Comparison of ENCODE assay signal across 10 cellular contexts in genomic region chr2:168002021-168002553, GRCh38.
A peak's percentile ranks its signal among the peaks of the same experiment; 100 is the strongest.
DNase-seq lines count a peak whose midpoint lies in the region; ATAC-seq and TF ChIP-seq lines count a peak whose summit lies in the region.
"Had no signal": no experiment of that assay in that cellular context is flagged by ENCODE, and none has a peak within 500 bp of the region (broad histone marks: within the 10 kb centered on the region; RNA-seq: fewer than 3 reads in every experiment).

No MANE protein-coding gene starts in this region.

- CTCF ChIA-PET in HCT116 (lab: Charles Lee) = no interaction called here

- peaks cover 5% of the 10 kb centered on the region; the same call in 1 of the 2 replicates for H4K20me1 ChIP-seq in HCT116 (ENCODE audit: insufficient read depth)
- H4K20me1 ChIP-seq in hepatocyte (ENCODE audit: insufficient read depth, poor library complexity, severe bottlenecking) = no peaks in the 10 kb centered on the region

- H3K79me2 ChIP-seq in HCT116 (ENCODE audit: insufficient read depth, low read length) = peaks cover 7% of the 10 kb centered on the region; the same call in 1 of the 2 replicates
- no peaks in the 10 kb centered on the region for H3K79me2 ChIP-seq in hepatocyte

- H3K27ac ChIP-seq in HCT116 (ENCODE audit: low read depth, low read length) = no peak overlapping the region; the same call in 1 of the 2 replicates
- H3K27ac ChIP-seq in hepatocyte = no peak overlapping the region
- no peak overlapping the region for H3K27ac ChIP-seq in thyroid gland
- no peak overlapping the region for H3K27ac ChIP-seq in right lobe of liver
- H3K27ac ChIP-seq: dorsolateral prefrontal cortex, PC-9 had no signal

- H3K27me3 ChIP-seq in HCT116 (ENCODE audit: insufficient read depth, low read length) (no peaks in the 10 kb centered on the region), hepatocyte (no peaks in the 10 kb centered on the region), thyroid gland (no peaks in the 10 kb centered on the region), right lobe of liver (no peaks in the 10 kb centered on the region)
- H3K27me3 ChIP-seq: dorsolateral prefrontal cortex had no signal

- ATAC-seq in HCT116 = 0 out of 2 replicates have a peak, but pooled peaks have one; percentile 30
- ATAC-seq in right lobe of liver = no peak

- no peak for TF ChIP-seq RAD21 in HCT116 (IDR thresholded peaks at IDR 0.05; ENCODE audit: low read depth)

- DNase-seq in GM03348 (ENCODE audit: low spot score) = peak; percentile 24
- no peak for DNase-seq in HCT116 (ENCODE audit: low read depth, low spot score)
- DNase-seq in SK-N-DZ (ENCODE audit: low spot score) = peak; percentile 29
- peak; percentile 14 for DNase-seq in hepatocyte (ENCODE audit: low spot score)
- DNase-seq in thyroid gland = no peak
- DNase-seq in right lobe of liver = no peak
- DNase-seq in RPMI8226 = no peak
- no peak for DNase-seq in effector CD8-positive, alpha-beta T cell (lab: John Stamatoyannopoulos, UW)
- DNase-seq: dorsolateral prefrontal cortex, PC-9 had no signal

- TF ChIP-seq CTCF in HCT116 (IDR thresholded peaks at IDR 0.05 in 2 of 3, conservative IDR thresholded peaks at IDR 0.05 in 1 of 3; ENCODE audit: borderline replicate concordance in 1 of 3, insufficient read depth in 1 of 3, low read depth in 2 of 3, low read length in 2 of 3) (no peak), hepatocyte (IDR thresholded peaks at IDR 0.05; ENCODE audit: poor library complexity) (no peak), thyroid gland (IDR thresholded peaks at IDR 0.05) (no peak), right lobe of liver (IDR thresholded peaks at IDR 0.05) (no peak)

- no peak for TF ChIP-seq POLR2A in HCT116 (IDR thresholded peaks at IDR 0.05; ENCODE audit: borderline replicate concordance, extremely low read depth, insufficient read depth, insufficient read length)
- no peak for TF ChIP-seq POLR2A in thyroid gland (IDR thresholded peaks at IDR 0.05)
- no peak for TF ChIP-seq POLR2A in right lobe of liver (IDR thresholded peaks at IDR 0.05)

- H3K9me2 ChIP-seq in HCT116 (ENCODE audit: insufficient read depth) (no peaks in the 10 kb centered on the region), hepatocyte (replicated peaks; ENCODE audit: insufficient read depth) (no peaks in the 10 kb centered on the region)

- H3K4me3 ChIP-seq in HCT116 (replicated peaks in 1 of 2; ENCODE audit: low read depth in 1 of 2, low read length in 2 of 2) (no peak overlapping the region), hepatocyte (no peak overlapping the region), thyroid gland (replicated peaks in 1 of 3) (no peak overlapping the region), right lobe of liver (no peak overlapping the region)
- H3K4me3 ChIP-seq: dorsolateral prefrontal cortex, PC-9 had no signal

- H3K4me2 ChIP-seq in HCT116 (ENCODE audit: low read length) = no peak overlapping the region
- no peak overlapping the region for H3K4me2 ChIP-seq in hepatocyte
- H3K4me2 ChIP-seq: PC-9 had no signal

- no peak overlapping the region for H3K9ac ChIP-seq in HCT116 (ENCODE audit: low read length)

- H3K4me1 ChIP-seq in HCT116 (ENCODE audit: control insufficient read depth in 1 of 2, insufficient read depth in 2 of 2, low read length in 2 of 2) = peaks cover 8 to 9% of the 10 kb centered on the region in 2 experiments
- H3K4me1 ChIP-seq in hepatocyte (ENCODE audit: insufficient read depth) = peaks cover 6% of the 10 kb centered on the region
- no peaks in the 10 kb centered on the region for H3K4me1 ChIP-seq in thyroid gland
- no peaks in the 10 kb centered on the region for H3K4me1 ChIP-seq in right lobe of liver

- WGBS in hepatocyte (ENCODE audit: low lambda C conversion rate, missing lambda C conversion rate) = 52% methylated on average over 2 of the region's 2 CpGs
- 67 to 77% methylated on average over 2 of the region's 2 CpGs for WGBS in thyroid gland, 2 donors
- 34% methylated on average over 2 of the region's 2 CpGs for WGBS in right lobe of liver (ENCODE audit: insufficient coverage, low coverage, low lambda C conversion rate, missing lambda C conversion rate)

- H2AFZ ChIP-seq in HCT116 (ENCODE audit: low read depth, low read length, poor library complexity, severe bottlenecking) = no peak overlapping the region
- H2AFZ ChIP-seq in hepatocyte = no peak overlapping the region
- H2AFZ ChIP-seq: PC-9 had no signal

- intact Hi-C loops in HCT116 (cut with micrococcal nuclease) (no loop called here), thyroid gland (cut with DNase I) (no loop called here), right lobe of liver (cut with DNase I) (no loop called here)

- no peaks in the 10 kb centered on the region for H3K9me3 ChIP-seq in HCT116 (ENCODE audit: control insufficient read depth in 1 of 2, insufficient read depth in 1 of 2, low read depth in 1 of 2, low read length in 2 of 2)
- no peaks in the 10 kb centered on the region for H3K9me3 ChIP-seq in hepatocyte (ENCODE audit: low read depth)
- H3K9me3 ChIP-seq in thyroid gland = no peaks in the 10 kb centered on the region
- H3K9me3 ChIP-seq in right lobe of liver = no peaks in the 10 kb centered on the region

- RAD21 ChIA-PET in HCT116 (lab: Charles Lee; ENCODE audit: low non-redundant PET in 1 of 2, low total read pairs in 2 of 2, uncharacterized antibody in 2 of 2, unreplicated experiment in 2 of 2) = no interaction called here

- BruUV-seq in HCT116 (replicated peaks; lab: Mats Ljungman, UMichigan) = no TSS peak

- H3K36me3 ChIP-seq in HCT116 (ENCODE audit: control insufficient read depth in 1 of 2, insufficient read depth in 2 of 2, low read length in 2 of 2) = peaks cover 0 to 4% of the 10 kb centered on the region in 2 experiments; a peak in 1 of 4 replicates
- H3K36me3 ChIP-seq in hepatocyte (replicated peaks; ENCODE audit: insufficient read depth, low read depth) = no peaks in the 10 kb centered on the region
- no peaks in the 10 kb centered on the region for H3K36me3 ChIP-seq in thyroid gland
- no peaks in the 10 kb centered on the region for H3K36me3 ChIP-seq in right lobe of liver

- POLR2A ChIA-PET in HCT116 (lab: Charles Lee) = no interaction called here

TF ChIP-seq in HCT116, 20 proteins besides CTCF, POLR2A, EP300 and RAD21:
- TF ChIP-seq EZH2phosphoT487 (IDR thresholded peaks at IDR 0.05; ENCODE audit: borderline replicate concordance) (no peak), FOSL1 (IDR thresholded peaks at IDR 0.05; ENCODE audit: low read depth) (peak; percentile 33; the same call in 1 of the 2 replicates)

Comparison
In these comparisons a context has a peak if more than half of its experiments do, and no peak if none do; other contexts are left out.
1. DNase-seq: peak in GM03348 (single experiment), SK-N-DZ (single experiment) and hepatocyte (single experiment); none in HCT116 (single experiment), thyroid gland (0 of 2), right lobe of liver (0 of 3), RPMI8226 (single experiment) and effector CD8-positive, alpha-beta T cell (single experiment).